In the genomic region with DNA sequence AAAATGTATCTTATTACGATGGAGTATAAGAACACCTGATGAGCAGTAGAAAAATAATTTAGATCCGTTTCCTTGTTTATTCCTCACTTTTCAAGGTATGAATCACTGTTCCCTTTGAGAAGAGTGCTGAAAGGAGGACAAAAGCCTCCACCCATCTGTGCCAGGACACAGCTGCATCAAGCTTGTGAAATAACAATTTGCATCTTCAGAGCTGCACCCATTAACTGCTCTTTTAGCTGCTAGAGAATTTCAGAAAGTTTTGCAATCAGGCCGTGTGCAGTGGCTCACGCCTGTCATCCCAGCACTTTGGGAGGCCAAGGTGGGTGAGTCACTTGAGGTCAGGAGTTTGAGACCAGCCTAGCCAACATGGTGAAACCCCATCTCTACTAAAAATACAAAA, we compare ENCODE assay signal across 11 cellular contexts. TPM values are rescaled to one million over a fixed set of nuclear protein-coding genes. Genes with fewer than 3 reads are reported as not detected.
DNase-seq lines count a peak whose midpoint lies in the region; ATAC-seq and TF ChIP-seq lines count a peak whose summit lies in the region.
"Had no signal": no experiment of that assay in that cellular context is flagged by ENCODE, and none has a peak within 500 bp of the region (broad histone marks: within the 10 kb centered on the region; RNA-seq: fewer than 3 reads in every experiment).

No MANE protein-coding gene starts in this region.

- H3K36me3 ChIP-seq in HEK293 (ENCODE audit: control insufficient read depth in 2 of 2, insufficient read depth in 1 of 2, low read length in 2 of 2) (peaks cover 0 to 26% of the 10 kb centered on the region in 2 experiments; a peak in 1 of 3 replicates), GM23338 (ENCODE audit: insufficient read depth) (no peaks in the 10 kb centered on the region; the same call in 1 of the 2 replicates)

- peaks cover 11 to 34% of the 10 kb centered on the region in 2 donors for H3K36me3 Mint-ChIP-seq in activated T-cell treated with anti-CD3 and anti-CD28 coated beads, Interleukin-2, amount 50 U/mL, for 72 hours (ENCODE audit: insufficient read depth in 2 of 2)
- peaks cover 13% of the 10 kb centered on the region; the same call in 2 of the 3 replicates for H3K36me3 Mint-ChIP-seq in GM23338 (ENCODE audit: low read depth)

- no peak overlapping the region for H3K4me3 ChIP-seq in HEK293 (ENCODE audit: low read depth, low read length)
- H3K4me3 ChIP-seq in GM23338, result no peak overlapping the region

- TF ChIP-seq CTCF in HEK293 (tag by site-specific recombination; IDR thresholded peaks at IDR 0.05), result no peak
- no peak for TF ChIP-seq CTCF in GM23338 (conservative IDR thresholded peaks at IDR 0.05; ENCODE audit: low read depth in 2 of 2)

- CTCF ChIA-PET in HEK293 (lab: Yijun Ruan, JAX), result no interaction called here

- no peak overlapping the region for H3K27ac Mint-ChIP-seq in activated T-cell treated with anti-CD3 and anti-CD28 coated beads, Interleukin-2, amount 50 U/mL, for 72 hours
- no peak overlapping the region for H3K27ac Mint-ChIP-seq in GM23338
- H3K27ac Mint-ChIP-seq: H9 had no signal

- POLR2A ChIA-PET in HEK293 (lab: Yijun Ruan, JAX), result interaction anchor here (1.7 kb wide), 1 partner anchor 10 kb away, joined by 4 read pairs; a partner anchor contains a TSS

- H3K27ac ChIP-seq in HEK293 (ENCODE audit: extremely low read depth, low read depth, low read length) (no peak overlapping the region), GM23338 (ENCODE audit: low read depth) (no peak overlapping the region)

- H3K4me1 ChIP-seq in HEK293 (ENCODE audit: control insufficient read depth, insufficient read depth, low read length) (0 out of 2 replicates have a peak, but pooled peaks cover 2% of the 10 kb centered on the region), GM23338 (ENCODE audit: insufficient read depth) (peaks cover 16% of the 10 kb centered on the region)

- H3K79me2 ChIP-seq in GM23338 (replicated peaks; ENCODE audit: insufficient read depth), result peaks cover 6% of the 10 kb centered on the region; the same call in 1 of the 2 replicates

- DNase-seq in AML-193 (lab: John Stamatoyannopoulos, UW) (peak; percentile 96 to 98), iris pigment epithelial cell (ENCODE audit: low read depth) (peak; percentile 77), NCI-H1694 treated with DMSO at 0.1 percent for 48 hours (lab: John Stamatoyannopoulos, UW) (no peak), GM23338 (ENCODE audit: low spot score) (no peak)
- peak in 1 of 2 donors; percentile 48 for DNase-seq in activated T-cell treated with anti-CD3 and anti-CD28 coated beads, Interleukin-2, amount 50 U/mL, for 72 hours
- DNase-seq: H9, T-helper 1 cell had no signal

- no peaks in the 10 kb centered on the region for H3K27me3 Mint-ChIP-seq in activated T-cell treated with anti-CD3 and anti-CD28 coated beads, Interleukin-2, amount 50 U/mL, for 72 hours (ENCODE audit: low read depth)
- H3K27me3 Mint-ChIP-seq in GM23338 (ENCODE audit: insufficient read depth, low read depth, poor library complexity), result no peaks in the 10 kb centered on the region

- H3K9me3 Mint-ChIP-seq in activated T-cell treated with anti-CD3 and anti-CD28 coated beads, Interleukin-2, amount 50 U/mL, for 72 hours, result peaks cover 0 to under 1% of the 10 kb centered on the region in 2 donors
- no peaks in the 10 kb centered on the region for H3K9me3 Mint-ChIP-seq in GM23338
- H3K9me3 Mint-ChIP-seq: H9 had no signal

- H3K27me3 ChIP-seq in GM23338 (ENCODE audit: insufficient read depth), result no peaks in the 10 kb centered on the region

- H3K4me3 Mint-ChIP-seq in activated T-cell treated with anti-CD3 and anti-CD28 coated beads, Interleukin-2, amount 50 U/mL, for 72 hours, result no peak overlapping the region
- H3K4me3 Mint-ChIP-seq in GM23338, result no peak overlapping the region
- H3K4me3 Mint-ChIP-seq: H9 had no signal

- H3K4me2 ChIP-seq in GM23338, result no peak overlapping the region

- H4K20me1 ChIP-seq in GM23338 (replicated peaks; ENCODE audit: insufficient read depth), result peaks cover 12% of the 10 kb centered on the region; the same call in 1 of the 2 replicates

- no peak overlapping the region for H2AFZ ChIP-seq in GM23338

- ATAC-seq in activated T-cell treated with anti-CD3 and anti-CD28 coated beads, Interleukin-2, amount 50 U/mL, for 72 hours (replicated peaks in 1 of 2), result peak; percentile 47 to 65
- ATAC-seq in HG03159 (IDR thresholded peaks at IDR 0.05; ENCODE audit: unreplicated experiment), result no peak
- ATAC-seq in GM23338, result no peak
- ATAC-seq in HG03442 (IDR thresholded peaks at IDR 0.05; ENCODE audit: unreplicated experiment), result no peak

- H3K4me1 Mint-ChIP-seq in activated T-cell treated with anti-CD3 and anti-CD28 coated beads, Interleukin-2, amount 50 U/mL, for 72 hours (ENCODE audit: low read depth), result peaks cover 60% of the 10 kb centered on the region
- H3K4me1 Mint-ChIP-seq in GM23338, result peaks cover 16% of the 10 kb centered on the region

- H3K9me3 ChIP-seq in HEK293 (ENCODE audit: control insufficient read depth, insufficient read depth, low read depth, low read length), result no peaks in the 10 kb centered on the region

- H3K9me2 ChIP-seq in GM23338 (ENCODE audit: insufficient read depth), result no peaks in the 10 kb centered on the region

- no peaks in the 10 kb centered on the region for H3F3A ChIP-seq in GM23338 (replicated peaks; ENCODE audit: low read depth)

TF ChIP-seq in HEK293, 187 proteins besides CTCF, POLR2A, EP300 and RAD21:
- TF ChIP-seq ZNF530 (tag by site-specific recombination; IDR thresholded peaks at IDR 0.05; ENCODE audit: low read depth) (no peak), ZNF10 (tag by site-specific recombination; IDR thresholded peaks at IDR 0.05) (0 out of 2 replicates have a peak, but pooled peaks have one; percentile 15), GLIS1 (tag by site-specific recombination; IDR thresholded peaks at IDR 0.05) (0 out of 2 replicates have a peak, but pooled peaks have one; percentile 15), FEZF1 (tag by site-specific recombination; IDR thresholded peaks at IDR 0.05) (peak; percentile 67), SP3 (tag by site-specific recombination; IDR thresholded peaks at IDR 0.05) (no peak), ZNF366 (tag by site-specific recombination; conservative IDR thresholded peaks at IDR 0.05) (0 out of 2 replicates have a peak, but pooled peaks have one; percentile 8)

TF ChIP-seq in GM23338, 12 proteins besides CTCF, POLR2A, EP300 and RAD21 (continues in another document):
- TF ChIP-seq ZNF331 (CRISPR knock-in tag; IDR thresholded peaks at IDR 0.05; ENCODE audit: low read depth) (no peak), POLR2AphosphoS5 (IDR thresholded peaks at IDR 0.05; ENCODE audit: low read depth) (no peak), EZH2phosphoT487 (IDR thresholded peaks at IDR 0.05; ENCODE audit: unreplicated experiment) (no peak), NANOG (IDR thresholded peaks at IDR 0.05; ENCODE audit: borderline replicate concordance) (no peak), JUNB (IDR thresholded peaks at IDR 0.05; ENCODE audit: unreplicated experiment) (no peak)
- TF ChIP-seq, protein P1, sequence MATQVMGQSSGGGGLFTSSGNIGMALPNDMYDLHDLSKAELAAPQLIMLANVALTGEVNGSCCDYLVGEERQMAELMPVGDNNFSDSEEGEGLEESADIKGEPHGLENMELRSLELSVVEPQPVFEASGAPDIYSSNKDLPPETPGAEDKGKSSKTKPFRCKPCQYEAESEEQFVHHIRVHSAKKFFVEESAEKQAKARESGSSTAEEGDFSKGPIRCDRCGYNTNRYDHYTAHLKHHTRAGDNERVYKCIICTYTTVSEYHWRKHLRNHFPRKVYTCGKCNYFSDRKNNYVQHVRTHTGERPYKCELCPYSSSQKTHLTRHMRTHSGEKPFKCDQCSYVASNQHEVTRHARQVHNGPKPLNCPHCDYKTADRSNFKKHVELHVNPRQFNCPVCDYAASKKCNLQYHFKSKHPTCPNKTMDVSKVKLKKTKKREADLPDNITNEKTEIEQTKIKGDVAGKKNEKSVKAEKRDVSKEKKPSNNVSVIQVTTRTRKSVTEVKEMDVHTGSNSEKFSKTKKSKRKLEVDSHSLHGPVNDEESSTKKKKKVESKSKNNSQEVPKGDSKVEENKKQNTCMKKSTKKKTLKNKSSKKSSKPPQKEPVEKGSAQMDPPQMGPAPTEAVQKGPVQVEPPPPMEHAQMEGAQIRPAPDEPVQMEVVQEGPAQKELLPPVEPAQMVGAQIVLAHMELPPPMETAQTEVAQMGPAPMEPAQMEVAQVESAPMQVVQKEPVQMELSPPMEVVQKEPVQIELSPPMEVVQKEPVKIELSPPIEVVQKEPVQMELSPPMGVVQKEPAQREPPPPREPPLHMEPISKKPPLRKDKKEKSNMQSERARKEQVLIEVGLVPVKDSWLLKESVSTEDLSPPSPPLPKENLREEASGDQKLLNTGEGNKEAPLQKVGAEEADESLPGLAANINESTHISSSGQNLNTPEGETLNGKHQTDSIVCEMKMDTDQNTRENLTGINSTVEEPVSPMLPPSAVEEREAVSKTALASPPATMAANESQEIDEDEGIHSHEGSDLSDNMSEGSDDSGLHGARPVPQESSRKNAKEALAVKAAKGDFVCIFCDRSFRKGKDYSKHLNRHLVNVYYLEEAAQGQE (IDR thresholded peaks at IDR 0.05; ENCODE audit: unreplicated experiment), result no peak
- TF ChIP-seq, protein P2, sequence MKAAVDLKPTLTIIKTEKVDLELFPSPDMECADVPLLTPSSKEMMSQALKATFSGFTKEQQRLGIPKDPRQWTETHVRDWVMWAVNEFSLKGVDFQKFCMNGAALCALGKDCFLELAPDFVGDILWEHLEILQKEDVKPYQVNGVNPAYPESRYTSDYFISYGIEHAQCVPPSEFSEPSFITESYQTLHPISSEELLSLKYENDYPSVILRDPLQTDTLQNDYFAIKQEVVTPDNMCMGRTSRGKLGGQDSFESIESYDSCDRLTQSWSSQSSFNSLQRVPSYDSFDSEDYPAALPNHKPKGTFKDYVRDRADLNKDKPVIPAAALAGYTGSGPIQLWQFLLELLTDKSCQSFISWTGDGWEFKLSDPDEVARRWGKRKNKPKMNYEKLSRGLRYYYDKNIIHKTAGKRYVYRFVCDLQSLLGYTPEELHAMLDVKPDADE (IDR thresholded peaks at IDR 0.05), result no peak

RNA-seq across cellular contexts. Expression of a gene that starts 9.6 kb away (rescaled TPM):
- total RNA-seq in activated T-cell treated with anti-CD3 and anti-CD28 coated beads, Interleukin-2, amount 50 U/mL, for 72 hours, result 100 to 1,000 TPM; 284 to 361 TPM
- total RNA-seq in GM23338 (2014; rRNA removed; shearing (Covaris generic)), result 92.7 and 99.9 TPM in 2 replicates
- polyA plus RNA-seq in GM23338 (2016; fragmentation: Nextera tagmentation; extraction: Ambion mirVana), result 57.5 and 59.8 TPM in 2 replicates

RNA-seq across cellular contexts. Expression of a gene that starts 15.7 kb away (rescaled TPM):
- total RNA-seq in activated T-cell treated with anti-CD3 and anti-CD28 coated beads, Interleukin-2, amount 50 U/mL, for 72 hours, result not detected
- total RNA-seq in GM23338 (2014; rRNA removed; shearing (Covaris generic)), result not detected in 2 replicates
- polyA plus RNA-seq in GM23338 (2016; fragmentation: Nextera tagmentation; extraction: Ambion mirVana), result not detected in 2 replicates
- total RNA-seq: H9, liver had no signal
- polyA plus RNA-seq: liver had no signal

RNA-seq across cellular contexts. Expression of a gene that starts 18.6 kb away (rescaled TPM):
- total RNA-seq in activated T-cell treated with anti-CD3 and anti-CD28 coated beads, Interleukin-2, amount 50 U/mL, for 72 hours, result 10 to 100 TPM in 1 of 2 donors, 1 to 10 TPM in 1; 4.6 to 24.0 TPM
- total RNA-seq in GM23338 (2014; rRNA removed; shearing (Covaris generic)), result not detected in 2 replicates
- polyA plus RNA-seq in GM23338 (2016; fragmentation: Nextera tagmentation; extraction: Ambion mirVana), result 0.35 TPM in 1 of 2 replicates, not detected in the other
- total RNA-seq: H9 had no signal

RNA-seq across cellular contexts. Expression of a gene that starts 50.1 kb away (rescaled TPM):
- total RNA-seq in activated T-cell treated with anti-CD3 and anti-CD28 coated beads, Interleukin-2, amount 50 U/mL, for 72 hours, result not detected
- not detected in 2 replicates for total RNA-seq in GM23338 (2014; rRNA removed; shearing (Covaris generic))
- polyA plus RNA-seq in GM23338 (2016; fragmentation: Nextera tagmentation; extraction: Ambion mirVana), result not detected in 2 replicates
- total RNA-seq: H9, liver had no signal
- polyA plus RNA-seq: liver had no signal

Comparison
In these comparisons a context has a peak if more than half of its experiments do, and no peak if none do; other contexts are left out.
1. DNase-seq: peak in AML-193 (2 of 2) and iris pigment epithelial cell (single experiment); none in NCI-H1694 treated with DMSO at 0.1 percent for 48 hours (single experiment) and GM23338 (single experiment).
2. ATAC-seq: peak in activated T-cell treated with anti-CD3 and anti-CD28 coated beads, Interleukin-2, amount 50 U/mL, for 72 hours (2 of 2); none in HG03159 (single experiment), GM23338 (single experiment) and HG03442 (single experiment).